ENCODE assay signal across 15 cellular contexts in the genomic region with DNA sequence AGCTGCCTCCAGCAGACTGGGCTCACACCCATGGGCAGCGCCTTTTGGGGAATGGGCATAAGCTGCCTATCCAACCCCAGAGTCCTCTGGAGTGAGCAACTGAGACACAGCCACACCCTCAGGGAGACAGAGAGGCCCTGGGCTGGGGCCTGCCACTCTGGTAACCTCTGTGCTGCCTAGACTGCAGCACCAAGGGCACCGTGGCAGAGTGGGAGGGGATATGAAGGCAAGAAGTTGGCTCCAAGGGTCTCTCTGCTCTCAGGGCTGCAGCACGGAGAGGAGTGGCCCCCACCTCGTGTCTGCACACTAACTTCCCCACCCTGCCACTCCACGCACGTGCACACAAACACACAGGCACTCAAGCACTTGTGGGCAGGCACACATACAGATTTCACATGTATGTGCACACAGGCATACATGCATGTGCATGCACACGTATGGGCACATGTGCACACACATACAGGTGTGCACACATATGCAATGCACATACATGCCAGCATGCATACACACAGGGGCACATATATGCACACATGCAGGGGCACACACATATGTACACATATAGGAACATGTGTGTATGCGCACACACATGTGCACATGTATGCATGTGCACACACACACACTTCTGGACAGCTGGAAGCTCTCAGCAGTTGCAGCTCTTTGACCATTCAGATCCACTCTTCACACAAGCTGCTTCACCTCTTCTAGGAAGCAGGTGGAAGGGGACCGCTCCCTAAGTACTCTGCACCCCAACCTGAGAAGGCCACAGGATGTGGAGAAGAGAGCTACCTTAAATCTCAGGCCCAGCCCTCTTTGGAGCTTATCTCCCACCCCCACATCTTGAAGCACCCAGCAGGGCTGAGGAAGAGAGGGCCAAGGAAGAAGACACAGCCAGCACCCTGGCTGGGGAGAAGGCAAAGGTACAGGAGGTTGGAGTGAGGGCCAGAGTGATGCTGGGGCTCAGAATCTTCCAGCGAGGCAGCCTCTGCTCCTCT. TPM values are rescaled to one million over a fixed set of nuclear protein-coding genes. Genes with fewer than 3 reads are reported as not detected.
DNase-seq lines count a peak whose midpoint lies in the region; ATAC-seq, FAIRE-seq and TF ChIP-seq lines count a peak whose summit lies in the region.
"Had no signal": no experiment of that assay in that cellular context is flagged by ENCODE, and none has a peak within 500 bp of the region (broad histone marks: within the 10 kb centered on the region; RNA-seq: fewer than 3 reads in every experiment).

No MANE protein-coding gene starts in this region.

- no peak overlapping the region for H3K4me3 ChIP-seq in hepatocyte
- H3K4me3 ChIP-seq in smooth muscle cell, result no peak overlapping the region
- H3K4me3 ChIP-seq: SK-N-MC had no signal

- peak overlapping the region; percentile 91 for H3K4me3 Mint-ChIP-seq in activated naive CD8-positive, alpha-beta T cell treated with anti-CD3 and anti-CD28 coated beads, Interleukin-2, amount 10 ng/mL, durations not matched to agents 7 days and 5 days

- peak; percentile 49 for DNase-seq in NCI-H82 (lab: John Stamatoyannopoulos, UW)
- no peak for DNase-seq in NCI-H82 treated with DMSO at 0.1 percent for 48 hours (lab: John Stamatoyannopoulos, UW; ENCODE audit: unreplicated experiment)
- no peak for DNase-seq in activated naive CD8-positive, alpha-beta T cell treated with anti-CD3 and anti-CD28 coated beads, Interleukin-2, amount 10 ng/mL, durations not matched to agents 7 days and 5 days
- DNase-seq in hepatocyte (ENCODE audit: low spot score), result no peak
- no peak for DNase-seq in smooth muscle cell (lab: John Stamatoyannopoulos, UW; ENCODE audit: unreplicated experiment)
- DNase-seq in frontal cortex (ENCODE audit: low spot score in 2 of 2), result no peak
- no peak for DNase-seq in NCI-H1694 (lab: John Stamatoyannopoulos, UW)
- DNase-seq: activated naive CD4-positive, alpha-beta T cell treated with Interleukin-2 at 50 U/mL for 16 hours; lower lobe of right lung; NCI-H1105; NCI-H748 treated with DMSO at 0.1 percent for 48 hours had no signal

- H3K27me3 ChIP-seq in hepatocyte, result peaks cover 69% of the 10 kb centered on the region
- peaks cover 32% of the 10 kb centered on the region for H3K27me3 ChIP-seq in smooth muscle cell (ENCODE audit: low read depth)

- H3K79me2 ChIP-seq in hepatocyte (no peaks in the 10 kb centered on the region), smooth muscle cell (ENCODE audit: low read depth) (no peaks in the 10 kb centered on the region)

- H3K9me3 ChIP-seq in hepatocyte (ENCODE audit: low read depth) (no peaks in the 10 kb centered on the region), smooth muscle cell (replicated peaks; ENCODE audit: low read depth) (no peaks in the 10 kb centered on the region)
- H3K9me3 ChIP-seq: lower lobe of right lung had no signal

- peak overlapping the region; percentile 34 for H3K9ac ChIP-seq in smooth muscle cell (ENCODE audit: low read depth)

- peak overlapping the region; percentile 86 for H3K27ac Mint-ChIP-seq in activated naive CD8-positive, alpha-beta T cell treated with anti-CD3 and anti-CD28 coated beads, Interleukin-2, amount 10 ng/mL, durations not matched to agents 7 days and 5 days
- H3K27ac Mint-ChIP-seq: type B pancreatic cell had no signal

- H3K9me3 Mint-ChIP-seq in activated naive CD8-positive, alpha-beta T cell treated with anti-CD3 and anti-CD28 coated beads, Interleukin-2, amount 10 ng/mL, durations not matched to agents 7 days and 5 days, result no peaks in the 10 kb centered on the region
- H3K9me3 Mint-ChIP-seq: type B pancreatic cell had no signal

- H2AFZ ChIP-seq in hepatocyte (no peak overlapping the region), smooth muscle cell (ENCODE audit: low read depth) (no peak overlapping the region)

- POLR2A ChIA-PET in activated naive CD8-positive, alpha-beta T cell treated with anti-CD3 and anti-CD28 coated beads, Interleukin-2, amount 10 ng/mL, durations not matched to agents 7 days and 5 days (lab: Charles Lee), result interaction anchor here (1.0 to 1.7 kb wide), 2 partner anchors 9 to 82 kb away, joined by 4 to 10 read pairs; no protein-coding TSS in a partner anchor

- H3K4me1 ChIP-seq in hepatocyte (ENCODE audit: insufficient read depth) (peaks cover 3% of the 10 kb centered on the region), smooth muscle cell (ENCODE audit: low read depth) (peaks cover 40% of the 10 kb centered on the region)

- H4K20me1 ChIP-seq in hepatocyte (ENCODE audit: insufficient read depth, poor library complexity, severe bottlenecking) (no peaks in the 10 kb centered on the region), smooth muscle cell (ENCODE audit: low read depth) (peaks cover 4% of the 10 kb centered on the region)

- FAIRE-seq in frontal cortex (lab: Jason Lieb, UNC), result no peak
- FAIRE-seq: D721Med had no signal

- TF ChIP-seq CTCF in hepatocyte (IDR thresholded peaks at IDR 0.05; ENCODE audit: poor library complexity) (no peak), smooth muscle cell (IDR thresholded peaks at IDR 0.05; ENCODE audit: borderline replicate concordance, insufficient read depth, poor library complexity, severe bottlenecking) (no peak)

- peaks cover 63% of the 10 kb centered on the region for H3K4me1 Mint-ChIP-seq in activated naive CD8-positive, alpha-beta T cell treated with anti-CD3 and anti-CD28 coated beads, Interleukin-2, amount 10 ng/mL, durations not matched to agents 7 days and 5 days

- no peaks in the 10 kb centered on the region for H3K27me3 Mint-ChIP-seq in activated naive CD8-positive, alpha-beta T cell treated with anti-CD3 and anti-CD28 coated beads, Interleukin-2, amount 10 ng/mL, durations not matched to agents 7 days and 5 days

- 85% methylated on average over 10 of the region's 10 CpGs for WGBS in hepatocyte (ENCODE audit: low lambda C conversion rate, missing lambda C conversion rate)
- 82% methylated on average over 10 of the region's 10 CpGs for WGBS in smooth muscle cell (ENCODE audit: low lambda C conversion rate)

- ATAC-seq in activated naive CD8-positive, alpha-beta T cell treated with anti-CD3 and anti-CD28 coated beads, Interleukin-2, amount 10 ng/mL, durations not matched to agents 7 days and 5 days (ENCODE audit: low read depth), result no peak
- no peak for ATAC-seq in GM21528 (IDR thresholded peaks at IDR 0.05; ENCODE audit: low FRiP score, unreplicated experiment)
- ATAC-seq: lower lobe of right lung had no signal

- no peaks in the 10 kb centered on the region for H3K9me2 ChIP-seq in hepatocyte (replicated peaks; ENCODE audit: insufficient read depth)

- H3K4me2 ChIP-seq in hepatocyte (peak overlapping the region; percentile 59), smooth muscle cell (peak overlapping the region; percentile 80)

- H3K27ac ChIP-seq in hepatocyte (no peak overlapping the region), smooth muscle cell (ENCODE audit: low read depth) (peak overlapping the region; percentile 78)
- H3K27ac ChIP-seq: lower lobe of right lung, SK-N-MC had no signal

- H3K36me3 Mint-ChIP-seq in activated naive CD8-positive, alpha-beta T cell treated with anti-CD3 and anti-CD28 coated beads, Interleukin-2, amount 10 ng/mL, durations not matched to agents 7 days and 5 days, result peaks cover 9% of the 10 kb centered on the region
- H3K36me3 Mint-ChIP-seq: type B pancreatic cell had no signal

- H3K36me3 ChIP-seq in hepatocyte (replicated peaks; ENCODE audit: insufficient read depth, low read depth), result no peaks in the 10 kb centered on the region
- H3K36me3 ChIP-seq in smooth muscle cell (ENCODE audit: low read depth), result no peaks in the 10 kb centered on the region
- H3K36me3 ChIP-seq: lower lobe of right lung had no signal

- H3F3A ChIP-seq in smooth muscle cell (ENCODE audit: low read depth), result peaks cover 11% of the 10 kb centered on the region

RNA-seq across cellular contexts. Expression of gene IGSF9B, which starts 4.3 kb away (rescaled TPM):
- total RNA-seq in activated naive CD8-positive, alpha-beta T cell treated with anti-CD3 and anti-CD28 coated beads, Interleukin-2, amount 10 ng/mL, durations not matched to agents 7 days and 5 days, result 10 to 100 TPM; 91.8 to 99.7 TPM
- total RNA-seq in hepatocyte (0.30 and 0.32 TPM in 2 replicates), smooth muscle cell (1.7 and 3.0 TPM in 2 replicates), frontal cortex (6.9 TPM)
- polyA plus RNA-seq in hepatocyte (0.65 and 0.91 TPM in 2 replicates), smooth muscle cell (0.82 and 1.8 TPM in 2 replicates)

Comparison
In these comparisons a context has a peak if more than half of its experiments do, and no peak if none do; other contexts are left out.
1. RNA of gene IGSF9B, which starts 4.3 kb away (total RNA-seq): 91.8 to 99.7 TPM in activated naive CD8-positive, alpha-beta T cell treated with anti-CD3 and anti-CD28 coated beads, Interleukin-2, amount 10 ng/mL, durations not matched to agents 7 days and 5 days; 6.9 TPM in frontal cortex (single experiment), 1.7 to 3.0 TPM in smooth muscle cell and 0.30 to 0.32 TPM in hepatocyte; every median in the first group is over 10 times any median in the second.